ENCODE assay signal across 7 cellular contexts in genomic region chr6:111721677-111722219, GRCh38.
DNase-seq lines count a peak whose midpoint lies in the region; ATAC-seq, FAIRE-seq and TF ChIP-seq lines count a peak whose summit lies in the region.

No MANE protein-coding gene starts in this region.

- H3K4me1 ChIP-seq in HepG2 (ENCODE audit: insufficient read depth, low read length) (no peaks in the 10 kb centered on the region), tibial artery (peaks cover 3 to 13% (median 8%) of the 10 kb centered on the region in 4 donors)

- no peaks in the 10 kb centered on the region for H3K27me3 ChIP-seq in HepG2 (ENCODE audit: control insufficient read depth in 1 of 2, insufficient read depth in 2 of 2, low read length in 2 of 2)
- H3K27me3 ChIP-seq in tibial artery: no peaks in the 10 kb centered on the region

- TF ChIP-seq EP300 in HepG2 (IDR thresholded peaks at IDR 0.05; ENCODE audit: low read depth in 2 of 2, low read length in 2 of 2) (no peak), HepG2 (CRISPR knock-in tag; IDR thresholded peaks at IDR 0.05; ENCODE audit: borderline replicate concordance) (no peak)

- H3K9me3 ChIP-seq in HepG2 (ENCODE audit: low read length) (no peaks in the 10 kb centered on the region), tibial artery (no peaks in the 10 kb centered on the region)

- H3K4me3 ChIP-seq in astrocyte of the spinal cord (ENCODE audit: low read depth, low read length): no peak overlapping the region
- H3K4me3 ChIP-seq in HepG2 (replicated peaks in 1 of 3; ENCODE audit: insufficient read depth in 1 of 3, low read depth in 2 of 3, low read length in 3 of 3): no peak overlapping the region
- no peak overlapping the region for H3K4me3 ChIP-seq in tibial artery

- 43% methylated on average over 3 of the region's 3 CpGs for WGBS in HepG2 (ENCODE audit: low lambda C conversion rate)

- POLR2A ChIA-PET in HepG2 (lab: Yijun Ruan, JAX): no interaction called here

- no peak for DNase-seq in GM18507 (ENCODE audit: extremely low spot score, insufficient read length, low read depth)
- DNase-seq in OCI-M1 (lab: John Stamatoyannopoulos, UW): peak; percentile 67
- DNase-seq in astrocyte of the spinal cord (ENCODE audit: low read depth, low spot score): peak; percentile 36
- peak; percentile 24 for DNase-seq in HepG2 (ENCODE audit: low spot score)
- DNase-seq in tibial artery: no peak
- no peak for DNase-seq in G401 (ENCODE audit: low spot score)

- CTCF ChIA-PET in HepG2 (lab: Yijun Ruan, JAX; ENCODE audit: low intra/inter-chr PET ratio, low total read pairs): interaction anchor here (2.0 to 3.5 kb wide), 2 partner anchors 275 to 322 kb away, joined by 6 to 36 read pairs; no protein-coding TSS in a partner anchor

- no peak overlapping the region for H2AFZ ChIP-seq in HepG2 (ENCODE audit: low read length)

- TF ChIP-seq CTCF in astrocyte of the spinal cord (IDR thresholded peaks at IDR 0.05; ENCODE audit: low read depth, low read length): peak; percentile 66
- peak; percentile 74 for TF ChIP-seq CTCF in HepG2 (CRISPR knock-in tag; IDR thresholded peaks at IDR 0.05)
- TF ChIP-seq CTCF in tibial artery (IDR thresholded peaks at IDR 0.05): peak; percentile 30 to 35

- no peaks in the 10 kb centered on the region for H4K20me1 ChIP-seq in HepG2 (ENCODE audit: insufficient read depth, low read length)

- peak; percentile 65 for FAIRE-seq in GM18507 (lab: Jason Lieb, UNC)
- FAIRE-seq in HepG2 (lab: Jason Lieb, UNC): peak; percentile 86

- H3K27ac ChIP-seq in HepG2 (ENCODE audit: extremely low read length, insufficient read depth, low read length) (no peak overlapping the region), tibial artery (no peak overlapping the region)

- H3K36me3 ChIP-seq in HepG2 (replicated peaks in 1 of 2; ENCODE audit: control insufficient read depth in 1 of 2, insufficient read depth in 2 of 2, low read length in 2 of 2) (no peaks in the 10 kb centered on the region), tibial artery (peaks cover 0 to 15% (median 0%) of the 10 kb centered on the region in 3 donors)

- peak; percentile 78 for ATAC-seq in HepG2
- no peak for ATAC-seq in GM21825 (IDR thresholded peaks at IDR 0.05; ENCODE audit: unreplicated experiment)

- no TSS peak for BruUV-seq in HepG2 (replicated peaks; lab: Mats Ljungman, UMichigan)

- peak; percentile 66 for TF ChIP-seq RAD21 in HepG2 (CRISPR knock-in tag; IDR thresholded peaks at IDR 0.05)

- no peaks in the 10 kb centered on the region for H3K79me2 ChIP-seq in HepG2 (ENCODE audit: insufficient read depth, low read length)

- no peak overlapping the region for H3K4me2 ChIP-seq in HepG2 (ENCODE audit: low read depth, low read length)

- intact Hi-C loops in HepG2 (cut with micrococcal nuclease; ENCODE audit: unreplicated experiment) (loop anchor here (1.0 to 5.0 kb wide), 2 partner anchors 151 to 276 kb away; partner anchors contain the start of gene FYN), tibial artery (cut with DNase I; ENCODE audit: low total_unique reads) (loop anchor here (10.0 kb wide), 1 partner anchor 153 kb away; the partner anchor contains the start of gene FYN)

- no peak overlapping the region for H3K9ac ChIP-seq in HepG2 (ENCODE audit: insufficient read depth, low read depth, low read length)

- TF ChIP-seq POLR2A in HepG2 (IDR thresholded peaks at IDR 0.05; ENCODE audit: insufficient read depth in 1 of 2, low read depth in 2 of 2, low read length in 2 of 2): no peak

- in situ Hi-C loops in astrocyte of the spinal cord (cut with HindIII; ENCODE audit: low sequenced_read_pairs) (no loop called here), HepG2 (cut with HindIII; ENCODE audit: extremely low pct_ligation_motif_present, low pct_unique_long_range_greater_than_20kb) (loop anchor here (25.0 kb wide), 1 partner anchor 441 kb away; no protein-coding TSS in a partner anchor), G401 (cut with HindIII; ENCODE audit: low sequenced_read_pairs) (no loop called here)

TF ChIP-seq in HepG2, 621 proteins besides CTCF, POLR2A, EP300 and RAD21:
- TF ChIP-seq HNRNPUL1 (IDR thresholded peaks at IDR 0.05; ENCODE audit: low read depth, low read length) (no peak), FOXJ3 (CRISPR knock-in tag; IDR thresholded peaks at IDR 0.05; ENCODE audit: borderline replicate concordance) (no peak), SMC3 (IDR thresholded peaks at IDR 0.05; ENCODE audit: low read length) (peak; percentile 78), ZBTB46 (CRISPR knock-in tag; IDR thresholded peaks at IDR 0.05; ENCODE audit: borderline replicate concordance) (no peak), SP140L (CRISPR knock-in tag; IDR thresholded peaks at IDR 0.05; ENCODE audit: borderline replicate concordance) (no peak), TGIF2 (CRISPR knock-in tag; IDR thresholded peaks at IDR 0.05) (no peak), ZFP82 (CRISPR knock-in tag; IDR thresholded peaks at IDR 0.05; ENCODE audit: borderline replicate concordance) (no peak), ZNF263 (CRISPR knock-in tag; IDR thresholded peaks at IDR 0.05) (0 out of 2 replicates have a peak, but pooled peaks have one; percentile 48), STAG1 (CRISPR knock-in tag; IDR thresholded peaks at IDR 0.05) (peak; percentile 70), ZNF577 (CRISPR knock-in tag; IDR thresholded peaks at IDR 0.05; ENCODE audit: borderline replicate concordance, low read depth) (no peak), HDAC1 (CRISPR knock-in tag; IDR thresholded peaks at IDR 0.05) (no peak), ZNF292 (CRISPR knock-in tag; IDR thresholded peaks at IDR 0.05; ENCODE audit: borderline replicate concordance, low read depth) (no peak), ZNF558 (CRISPR knock-in tag; IDR thresholded peaks at IDR 0.05; ENCODE audit: borderline replicate concordance) (no peak)
TF ChIP-seq in HepG2: peak in this region for 3.

Comparison
In these comparisons a context has a peak if more than half of its experiments do, and no peak if none do; other contexts are left out.
1. DNase-seq: peak in OCI-M1 (single experiment), astrocyte of the spinal cord (single experiment) and HepG2 (single experiment); none in GM18507 (single experiment), tibial artery (0 of 2) and G401 (single experiment).
2. Peak in every context shown above with its lines, with median percentiles within 50 percentile points of each other: CTCF ChIP-seq.